In genomic region chr12:59182191-59182590, GRCh38 we compare ENCODE assay signal across 21 cellular contexts.
DNase-seq lines count a peak whose midpoint lies in the region; ATAC-seq, FAIRE-seq and TF ChIP-seq lines count a peak whose summit lies in the region.
"Had no signal": no experiment of that assay in that cellular context is flagged by ENCODE, and none has a peak within 500 bp of the region (broad histone marks: within the 10 kb centered on the region; RNA-seq: fewer than 3 reads in every experiment).

No MANE protein-coding gene starts in this region.

- peaks cover 3% of the 10 kb centered on the region for H3K9me3 Mint-ChIP-seq in astrocyte (ENCODE audit: unreplicated experiment)

- H3K36me3 ChIP-seq in GM23248 (ENCODE audit: low read depth) (no peaks in the 10 kb centered on the region), astrocyte (ENCODE audit: insufficient read depth, low read length) (no peaks in the 10 kb centered on the region), prostate gland (no peaks in the 10 kb centered on the region)
- H3K36me3 ChIP-seq: esophagus squamous epithelium, upper lobe of right lung had no signal

- H3K4me1 ChIP-seq in GM23248 (ENCODE audit: insufficient read depth), result no peaks in the 10 kb centered on the region
- H3K4me1 ChIP-seq in astrocyte (ENCODE audit: insufficient read depth, low read length), result no peaks in the 10 kb centered on the region
- H3K4me1 ChIP-seq in prostate gland (replicated peaks), result no peaks in the 10 kb centered on the region
- H3K4me1 ChIP-seq: esophagus squamous epithelium, parathyroid adenoma, upper lobe of right lung had no signal

- no peaks in the 10 kb centered on the region for H3K79me2 ChIP-seq in GM23248 (ENCODE audit: insufficient read depth)
- no peaks in the 10 kb centered on the region for H3K79me2 ChIP-seq in astrocyte (ENCODE audit: insufficient read depth, low read length)
- H3K79me2 ChIP-seq: hepatocyte, parathyroid adenoma had no signal

- DNase-seq in activated CD4-positive, CD25-positive, alpha-beta regulatory T cell (lab: John Stamatoyannopoulos, UW), result no peak
- DNase-seq in GM23248 (peak; percentile 32), astrocyte (ENCODE audit: low read depth) (no peak), NCI-H1694 (lab: John Stamatoyannopoulos, UW) (no peak), prostate gland (ENCODE audit: low spot score) (no peak)
- DNase-seq in stimulated activated CD4-positive, alpha-beta T cell treated with anti-CD3 and anti-CD28 coated beads, Interleukin-2, amount 100 ng/mL, for 48 hours, result peak; percentile 3 to 10
- no peak for DNase-seq in activated CD8-positive, alpha-beta memory T cell treated with anti-CD3 and anti-CD28 coated beads, Interleukin-2, amount 50 U/mL, for 4 hours
- DNase-seq: activated CD8-positive, alpha-beta memory T cell treated with anti-CD3 and anti-CD28 coated beads, Interleukin-2, amount 50 U/mL, for 48 hours; dermis blood vessel endothelial cell; esophagus squamous epithelium; left colon; MV-4-11; upper lobe of right lung had no signal

- H3K4me3 ChIP-seq in GM23248 (no peak overlapping the region), astrocyte (ENCODE audit: insufficient read depth, low read depth, low read length) (no peak overlapping the region), prostate gland (no peak overlapping the region)
- H3K4me3 ChIP-seq: esophagus squamous epithelium, hepatocyte, SK-N-MC, upper lobe of right lung had no signal

- no peaks in the 10 kb centered on the region for H3K27me3 ChIP-seq in GM23248 (replicated peaks; ENCODE audit: insufficient read depth)
- no peaks in the 10 kb centered on the region for H3K27me3 ChIP-seq in astrocyte (ENCODE audit: insufficient read depth, low read length)
- no peaks in the 10 kb centered on the region for H3K27me3 ChIP-seq in prostate gland (replicated peaks; ENCODE audit: insufficient read depth)
- H3K27me3 ChIP-seq: esophagus squamous epithelium, hepatocyte, upper lobe of right lung had no signal

- peak; percentile 30 to 35 for ATAC-seq in activated CD4-positive, CD25-positive, alpha-beta regulatory T cell treated with anti-CD3 and anti-CD28 coated beads, Interleukin-2, amount 50 U/mL, for 24 hours
- ATAC-seq: left colon, upper lobe of right lung had no signal

- H2AFZ ChIP-seq in GM23248, result no peak overlapping the region
- H2AFZ ChIP-seq in astrocyte (ENCODE audit: low read depth, low read length), result no peak overlapping the region
- H2AFZ ChIP-seq: hepatocyte, parathyroid adenoma had no signal

- H3K27ac ChIP-seq in GM23248 (no peak overlapping the region), astrocyte (ENCODE audit: low read depth, low read length) (no peak overlapping the region), prostate gland (no peak overlapping the region)
- H3K27ac ChIP-seq: 22Rv1, C4-2B, esophagus squamous epithelium, hepatocyte, parathyroid adenoma, SK-N-MC, upper lobe of right lung had no signal

- in situ Hi-C loops in GM23248 (cut with MboI), result no loop called here

- no peak for TF ChIP-seq CTCF in astrocyte (IDR thresholded peaks at IDR 0.05; ENCODE audit: insufficient read depth, low read depth, low read length)
- no peak for TF ChIP-seq CTCF in prostate gland (IDR thresholded peaks at IDR 0.05)

- no peaks in the 10 kb centered on the region for H3F3A ChIP-seq in GM23248 (ENCODE audit: insufficient read depth)

- H3K27ac Mint-ChIP-seq in astrocyte (ENCODE audit: unreplicated experiment), result peak overlapping the region; percentile 88

- H3K4me2 ChIP-seq in GM23248 (ENCODE audit: unreplicated experiment) (no peak overlapping the region), astrocyte (ENCODE audit: low read length) (no peak overlapping the region)
- H3K4me2 ChIP-seq: hepatocyte had no signal

- H3K36me3 Mint-ChIP-seq in astrocyte (ENCODE audit: low read depth, unreplicated experiment), result no peaks in the 10 kb centered on the region

- no peaks in the 10 kb centered on the region for H3K9me3 ChIP-seq in GM23248 (ENCODE audit: low read depth)
- no peaks in the 10 kb centered on the region for H3K9me3 ChIP-seq in astrocyte (ENCODE audit: insufficient read depth, low read depth, low read length)
- no peaks in the 10 kb centered on the region for H3K9me3 ChIP-seq in prostate gland
- H3K9me3 ChIP-seq: esophagus squamous epithelium, upper lobe of right lung had no signal

- H3K4me1 Mint-ChIP-seq in astrocyte (ENCODE audit: low read depth, unreplicated experiment), result peaks cover 18% of the 10 kb centered on the region

- no peaks in the 10 kb centered on the region for H3K9me2 ChIP-seq in GM23248 (ENCODE audit: insufficient read depth)

- H3K27me3 Mint-ChIP-seq in astrocyte (ENCODE audit: low read depth, unreplicated experiment), result no peaks in the 10 kb centered on the region

- 57 to 63% methylated on average over 4 of the region's 4 CpGs for WGBS in GM23248 (ENCODE audit: low coverage in 1 of 2, low lambda C conversion rate in 2 of 2, missing lambda C conversion rate in 2 of 2), 2 experiments
- WGBS in prostate gland, result 69% methylated on average over 4 of the region's 4 CpGs

- H4K20me1 ChIP-seq in GM23248 (ENCODE audit: insufficient read depth) (no peaks in the 10 kb centered on the region), astrocyte (ENCODE audit: insufficient read depth, low read length) (no peaks in the 10 kb centered on the region)

- no peak overlapping the region for H3K9ac ChIP-seq in GM23248
- H3K9ac ChIP-seq in astrocyte (ENCODE audit: low read length), result no peak overlapping the region
- H3K9ac ChIP-seq: parathyroid adenoma had no signal

- FAIRE-seq in astrocyte (lab: Jason Lieb, UNC), result no peak
- FAIRE-seq: GM19239, TTC549 had no signal

- H3K4me3 Mint-ChIP-seq in astrocyte (ENCODE audit: unreplicated experiment), result no peak overlapping the region

- intact Hi-C loops in prostate gland (cut with DNase I), result no loop called here

- no peak for TF ChIP-seq POLR2A in prostate gland (IDR thresholded peaks at IDR 0.05)

Comparison
In these comparisons a context has a peak if more than half of its experiments do, and no peak if none do; other contexts are left out.
1. DNase-seq: peak in GM23248 (single experiment) and stimulated activated CD4-positive, alpha-beta T cell treated with anti-CD3 and anti-CD28 coated beads, Interleukin-2, amount 100 ng/mL, for 48 hours (2 of 2); none in activated CD4-positive, CD25-positive, alpha-beta regulatory T cell (0 of 4), astrocyte (single experiment), NCI-H1694 (single experiment), prostate gland (single experiment) and activated CD8-positive, alpha-beta memory T cell treated with anti-CD3 and anti-CD28 coated beads, Interleukin-2, amount 50 U/mL, for 4 hours (single experiment).